1 cellular context compared by ENCODE assay signal in the genomic region with DNA sequence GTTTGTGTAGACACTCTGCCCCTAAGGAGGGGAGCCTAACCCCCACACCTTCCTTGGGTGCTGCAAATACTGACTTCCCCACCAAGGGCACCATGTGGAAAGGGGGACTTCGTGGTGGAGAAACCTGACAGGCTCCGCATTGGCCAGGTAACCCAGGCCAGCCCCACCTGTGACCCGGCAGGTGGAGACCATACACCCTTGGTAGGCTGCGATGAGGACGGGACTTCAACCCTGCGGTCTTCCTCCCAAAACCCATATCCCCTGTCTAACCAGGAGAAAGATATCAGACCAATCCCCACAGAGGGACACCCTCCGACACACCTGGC.
A peak's percentile ranks its signal among the peaks of the same experiment; 100 is the strongest.
TF ChIP-seq lines count a peak whose summit lies in the region.

No MANE protein-coding gene starts in this region.

TF ChIP-seq in HepG2, 621 proteins besides CTCF, POLR2A, EP300 and RAD21:
- 0 out of 2 replicates have a peak, but pooled peaks have one; percentile 1 for TF ChIP-seq THAP9 (CRISPR knock-in tag; IDR thresholded peaks at IDR 0.05; ENCODE audit: borderline replicate concordance)
- no peak for TF ChIP-seq AGO1 (IDR thresholded peaks at IDR 0.05; ENCODE audit: low read depth, low read length, poor library complexity, severe bottlenecking)
